In genomic region chr11:123694551-123694950, GRCh38 we compare ENCODE assay signal across 1 cellular context.
TF ChIP-seq lines count a peak whose summit lies in the region.

No MANE protein-coding gene starts in this region.

TF ChIP-seq in IMR-90, 13 proteins besides CTCF, POLR2A, EP300 and RAD21:
- TF ChIP-seq USF2 (IDR thresholded peaks at IDR 0.05; ENCODE audit: low read depth, low read length) (no peak), RCOR1 (IDR thresholded peaks at IDR 0.05; ENCODE audit: insufficient replicate concordance, low read length) (no peak), MAFK (IDR thresholded peaks at IDR 0.05; ENCODE audit: low read depth, low read length) (no peak), SMC3 (IDR thresholded peaks at IDR 0.05; ENCODE audit: low read depth, low read length) (no peak), CEBPB (IDR thresholded peaks at IDR 0.05; ENCODE audit: low read depth, low read length) (peak; percentile 50; the same call in 1 of the 2 replicates), FOS (IDR thresholded peaks at IDR 0.05; ENCODE audit: low read depth, low read length) (no peak)
